In genomic region chr10:123402656-123403055, GRCh38 we compare ENCODE assay signal across 10 cellular contexts.
DNase-seq lines count a peak whose midpoint lies in the region; ATAC-seq and TF ChIP-seq lines count a peak whose summit lies in the region.
"Had no signal": no experiment of that assay in that cellular context is flagged by ENCODE, and none has a peak within 500 bp of the region (broad histone marks: within the 10 kb centered on the region; RNA-seq: fewer than 3 reads in every experiment).

No MANE protein-coding gene starts in this region.

- TF ChIP-seq CTCF in CD8-positive, alpha-beta T cell (IDR thresholded peaks at IDR 0.05): no peak
- TF ChIP-seq CTCF in A673 (conservative IDR thresholded peaks at IDR 0.05; ENCODE audit: low read depth, low read length): no peak

- H3K4me3 Mint-ChIP-seq in CD8-positive, alpha-beta T cell: no peak overlapping the region

- no peaks in the 10 kb centered on the region for H3K27me3 ChIP-seq in CD8-positive, alpha-beta T cell (ENCODE audit: insufficient read depth, low read length)
- H3K27me3 ChIP-seq in A673 (replicated peaks; ENCODE audit: insufficient read depth, low read depth, low read length, poor library complexity): no peaks in the 10 kb centered on the region
- H3K27me3 ChIP-seq: right lobe of liver had no signal

- H3K4me1 ChIP-seq in CD8-positive, alpha-beta T cell (ENCODE audit: insufficient read depth, low read length): no peaks in the 10 kb centered on the region
- H3K4me1 ChIP-seq in A673 (ENCODE audit: insufficient read depth, low read length, poor library complexity, severe bottlenecking): no peaks in the 10 kb centered on the region
- H3K4me1 ChIP-seq: right lobe of liver had no signal

- no peak overlapping the region for H3K27ac ChIP-seq in CD8-positive, alpha-beta T cell (ENCODE audit: low read depth, low read length)
- H3K27ac ChIP-seq in A673 (ENCODE audit: low read depth, low read length, poor library complexity, severe bottlenecking): no peak overlapping the region
- H3K27ac ChIP-seq: dorsolateral prefrontal cortex, right lobe of liver had no signal

- peaks cover 22% of the 10 kb centered on the region for H3K9me3 Mint-ChIP-seq in CD8-positive, alpha-beta T cell

- CTCF ChIA-PET in CD8-positive, alpha-beta T cell (lab: Charles Lee): no interaction called here
- CTCF ChIA-PET in A673 (lab: Charles Lee): no interaction called here

- BruUV-seq in A673 (replicated peaks; lab: Mats Ljungman, UMichigan): no TSS peak

- H3K27ac Mint-ChIP-seq in CD8-positive, alpha-beta T cell: no peak overlapping the region

- POLR2A ChIA-PET in CD8-positive, alpha-beta T cell (lab: Charles Lee): no interaction called here
- POLR2A ChIA-PET in A673 (lab: Charles Lee; ENCODE audit: low non-redundant PET): no interaction called here

- H3K9me3 ChIP-seq in CD8-positive, alpha-beta T cell (ENCODE audit: low read length): no peaks in the 10 kb centered on the region
- peaks cover 10% of the 10 kb centered on the region for H3K9me3 ChIP-seq in A673 (ENCODE audit: low read depth, low read length, poor library complexity, severe bottlenecking)
- H3K9me3 ChIP-seq: right lobe of liver had no signal

- peak; percentile 88 for DNase-seq in SKM-1 treated with dmso at 0.1 percent for 144 hours (lab: John Stamatoyannopoulos, UW; ENCODE audit: unreplicated experiment)
- DNase-seq in CD8-positive, alpha-beta T cell: no peak
- DNase-seq in A673 (ENCODE audit: low spot score): no peak
- no peak for DNase-seq in DMS114 treated with DMSO at 0.1 percent for 48 hours (lab: John Stamatoyannopoulos, UW; ENCODE audit: unreplicated experiment)
- no peak for DNase-seq in H4 (ENCODE audit: low spot score)
- DNase-seq: dorsolateral prefrontal cortex, right lobe of liver had no signal

- H3K4me1 Mint-ChIP-seq in CD8-positive, alpha-beta T cell (ENCODE audit: low read depth): no peaks in the 10 kb centered on the region

- peaks cover 9% of the 10 kb centered on the region for H3K27me3 Mint-ChIP-seq in CD8-positive, alpha-beta T cell (ENCODE audit: low read depth)

- H3K36me3 ChIP-seq in CD8-positive, alpha-beta T cell (ENCODE audit: insufficient read depth, low read length): no peaks in the 10 kb centered on the region
- H3K36me3 ChIP-seq in A673 (ENCODE audit: insufficient read depth, low read length, poor library complexity, severe bottlenecking): no peaks in the 10 kb centered on the region
- H3K36me3 ChIP-seq: right lobe of liver had no signal

- ATAC-seq in GM18498 (IDR thresholded peaks at IDR 0.05; ENCODE audit: unreplicated experiment): peak; percentile 75
- peak; percentile 73 for ATAC-seq in GM21390 (IDR thresholded peaks at IDR 0.05; ENCODE audit: unreplicated experiment)
- peak; percentile 81 for ATAC-seq in HG03159 (IDR thresholded peaks at IDR 0.05; ENCODE audit: unreplicated experiment)
- no peak for ATAC-seq in CD8-positive, alpha-beta T cell
- ATAC-seq: right lobe of liver had no signal

- no peak overlapping the region for H3K4me3 ChIP-seq in CD8-positive, alpha-beta T cell (ENCODE audit: low read depth, low read length)
- H3K4me3 ChIP-seq in A673 (ENCODE audit: low read depth, low read length, poor library complexity, severe bottlenecking): no peak overlapping the region
- H3K4me3 ChIP-seq: dorsolateral prefrontal cortex, right lobe of liver had no signal

- intact Hi-C loops in CD8-positive, alpha-beta T cell (cut with DNase I, micrococcal nuclease): no loop called here
- intact Hi-C loops in A673 (cut with micrococcal nuclease; ENCODE audit: unreplicated experiment): no loop called here

- H3K36me3 Mint-ChIP-seq in CD8-positive, alpha-beta T cell: no peaks in the 10 kb centered on the region
